In the genomic region with DNA sequence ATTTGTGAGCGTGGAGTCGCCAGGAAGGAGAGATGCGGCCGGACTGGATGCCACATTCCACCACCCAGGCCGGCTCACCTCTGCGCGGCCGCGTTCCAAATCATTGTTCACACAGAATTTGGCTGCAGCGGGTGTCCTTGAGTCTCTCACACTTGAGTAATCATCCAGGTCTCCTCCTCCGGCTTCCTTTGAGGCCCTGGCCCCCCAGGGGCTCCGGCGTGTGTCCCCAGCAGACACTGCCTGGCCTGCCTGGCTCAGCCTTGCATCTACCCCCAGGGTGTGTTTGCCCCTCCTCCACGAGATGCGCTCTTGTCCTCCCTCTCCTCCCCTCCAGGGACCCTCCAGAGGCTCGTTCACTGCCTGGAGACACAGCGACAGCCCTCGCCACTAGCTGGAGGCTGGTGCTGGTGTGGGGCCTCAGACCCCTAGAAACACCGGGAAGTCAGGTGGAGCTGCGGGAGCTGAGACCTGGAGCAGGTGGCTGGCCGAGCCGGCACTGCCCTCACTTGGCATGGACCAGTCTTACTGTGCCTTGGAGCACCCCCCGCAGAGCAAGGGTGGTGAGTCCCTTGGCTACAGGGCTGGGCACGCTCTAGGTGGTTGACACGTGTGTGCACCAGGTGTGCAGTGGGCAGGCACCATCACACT, we compare ENCODE assay signal across 1 cellular context.
TF ChIP-seq lines count a peak whose summit lies in the region.

No MANE protein-coding gene starts in this region.

TF ChIP-seq in Ishikawa, 13 proteins besides CTCF, POLR2A, EP300 and RAD21 (continued from another document):
- TF ChIP-seq, protein P1, sequence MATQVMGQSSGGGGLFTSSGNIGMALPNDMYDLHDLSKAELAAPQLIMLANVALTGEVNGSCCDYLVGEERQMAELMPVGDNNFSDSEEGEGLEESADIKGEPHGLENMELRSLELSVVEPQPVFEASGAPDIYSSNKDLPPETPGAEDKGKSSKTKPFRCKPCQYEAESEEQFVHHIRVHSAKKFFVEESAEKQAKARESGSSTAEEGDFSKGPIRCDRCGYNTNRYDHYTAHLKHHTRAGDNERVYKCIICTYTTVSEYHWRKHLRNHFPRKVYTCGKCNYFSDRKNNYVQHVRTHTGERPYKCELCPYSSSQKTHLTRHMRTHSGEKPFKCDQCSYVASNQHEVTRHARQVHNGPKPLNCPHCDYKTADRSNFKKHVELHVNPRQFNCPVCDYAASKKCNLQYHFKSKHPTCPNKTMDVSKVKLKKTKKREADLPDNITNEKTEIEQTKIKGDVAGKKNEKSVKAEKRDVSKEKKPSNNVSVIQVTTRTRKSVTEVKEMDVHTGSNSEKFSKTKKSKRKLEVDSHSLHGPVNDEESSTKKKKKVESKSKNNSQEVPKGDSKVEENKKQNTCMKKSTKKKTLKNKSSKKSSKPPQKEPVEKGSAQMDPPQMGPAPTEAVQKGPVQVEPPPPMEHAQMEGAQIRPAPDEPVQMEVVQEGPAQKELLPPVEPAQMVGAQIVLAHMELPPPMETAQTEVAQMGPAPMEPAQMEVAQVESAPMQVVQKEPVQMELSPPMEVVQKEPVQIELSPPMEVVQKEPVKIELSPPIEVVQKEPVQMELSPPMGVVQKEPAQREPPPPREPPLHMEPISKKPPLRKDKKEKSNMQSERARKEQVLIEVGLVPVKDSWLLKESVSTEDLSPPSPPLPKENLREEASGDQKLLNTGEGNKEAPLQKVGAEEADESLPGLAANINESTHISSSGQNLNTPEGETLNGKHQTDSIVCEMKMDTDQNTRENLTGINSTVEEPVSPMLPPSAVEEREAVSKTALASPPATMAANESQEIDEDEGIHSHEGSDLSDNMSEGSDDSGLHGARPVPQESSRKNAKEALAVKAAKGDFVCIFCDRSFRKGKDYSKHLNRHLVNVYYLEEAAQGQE (IDR thresholded peaks at IDR 0.05; ENCODE audit: low read depth) = no peak
- TF ChIP-seq, protein P2, sequence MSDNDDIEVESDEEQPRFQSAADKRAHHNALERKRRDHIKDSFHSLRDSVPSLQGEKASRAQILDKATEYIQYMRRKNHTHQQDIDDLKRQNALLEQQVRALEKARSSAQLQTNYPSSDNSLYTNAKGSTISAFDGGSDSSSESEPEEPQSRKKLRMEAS (IDR thresholded peaks at IDR 0.05) = peak; percentile 63
- TF ChIP-seq YY1 (IDR thresholded peaks at IDR 0.05; ENCODE audit: low read depth) = 0 out of 2 replicates have a peak, but pooled peaks have one; percentile 48
- peak; percentile 69 for TF ChIP-seq TEAD4 (IDR thresholded peaks at IDR 0.05)
- TF ChIP-seq NFIC (IDR thresholded peaks at IDR 0.05) = peak; percentile 73
- peak; percentile 65; the same call in 1 of the 2 replicates for TF ChIP-seq ZBTB7A (IDR thresholded peaks at IDR 0.05; ENCODE audit: low read depth)
- TF ChIP-seq EGR1 (IDR thresholded peaks at IDR 0.05) = no peak
- TF ChIP-seq TCF12 (IDR thresholded peaks at IDR 0.05; ENCODE audit: low read depth) = peak; percentile 93
